ENCODE assay signal across 23 cellular contexts in genomic region chr10:58886390-58886789, GRCh38.
A peak's percentile ranks its signal among the peaks of the same experiment; 100 is the strongest.
DNase-seq lines count a peak whose midpoint lies in the region; ATAC-seq lines count a peak whose summit lies in the region.
"Had no signal": no experiment of that assay in that cellular context is flagged by ENCODE, and none has a peak within 500 bp of the region (broad histone marks: within the 10 kb centered on the region; RNA-seq: fewer than 3 reads in every experiment).

No MANE protein-coding gene starts in this region.

- intact Hi-C loops in sciatic nerve (cut with DNase I), result no loop called here

- ATAC-seq in sciatic nerve (peak; percentile 45), GM19395 (IDR thresholded peaks at IDR 0.05; ENCODE audit: unreplicated experiment) (no peak)
- ATAC-seq: Right ventricle myocardium inferior, SK-N-SH treated with all-trans-retinoic acid at 6 μM for 48 hours had no signal

- DNase-seq in NCI-H1436 (lab: John Stamatoyannopoulos, UW) (peak; percentile 67), NCI-H1436 treated with DMSO at 0.1 percent for 48 hours (lab: John Stamatoyannopoulos, UW) (no peak), NCI-H1417 treated with DMSO at 0.1 percent for 48 hours (lab: John Stamatoyannopoulos, UW) (peak; percentile 54), NCI-H774 (lab: John Stamatoyannopoulos, UW) (peak; percentile 18), sciatic nerve (ENCODE audit: low spot score) (no peak), HuH-7.5 (ENCODE audit: low spot score) (no peak)
- DNase-seq: 8988T; ACHN; BE2C; CD8-positive, alpha-beta memory T cell; DMS 273 treated with DMSO at 0.1 percent for 48 hours; DND-41; Karpas-422; NCI-H1092; NCI-H2029 treated with DMSO at 0.1 percent for 48 hours; NCI-H446 treated with DMSO at 0.1 percent for 48 hours; NCI-H526; NK-92 treated with Interleukin-12 subunit alpha and Interleukin-12 subunit beta, amount 100 ng/mL, for 24 hours; PC-9; SJCRH30 had no signal

Comparison
In these comparisons a context has a peak if more than half of its experiments do, and no peak if none do; other contexts are left out.
1. DNase-seq: peak in NCI-H1436 (single experiment), NCI-H1417 treated with DMSO at 0.1 percent for 48 hours (single experiment) and NCI-H774 (single experiment); none in NCI-H1436 treated with DMSO at 0.1 percent for 48 hours (single experiment), sciatic nerve (single experiment) and HuH-7.5 (single experiment).